Comparison of ENCODE assay signal across 8 cellular contexts in the genomic region with DNA sequence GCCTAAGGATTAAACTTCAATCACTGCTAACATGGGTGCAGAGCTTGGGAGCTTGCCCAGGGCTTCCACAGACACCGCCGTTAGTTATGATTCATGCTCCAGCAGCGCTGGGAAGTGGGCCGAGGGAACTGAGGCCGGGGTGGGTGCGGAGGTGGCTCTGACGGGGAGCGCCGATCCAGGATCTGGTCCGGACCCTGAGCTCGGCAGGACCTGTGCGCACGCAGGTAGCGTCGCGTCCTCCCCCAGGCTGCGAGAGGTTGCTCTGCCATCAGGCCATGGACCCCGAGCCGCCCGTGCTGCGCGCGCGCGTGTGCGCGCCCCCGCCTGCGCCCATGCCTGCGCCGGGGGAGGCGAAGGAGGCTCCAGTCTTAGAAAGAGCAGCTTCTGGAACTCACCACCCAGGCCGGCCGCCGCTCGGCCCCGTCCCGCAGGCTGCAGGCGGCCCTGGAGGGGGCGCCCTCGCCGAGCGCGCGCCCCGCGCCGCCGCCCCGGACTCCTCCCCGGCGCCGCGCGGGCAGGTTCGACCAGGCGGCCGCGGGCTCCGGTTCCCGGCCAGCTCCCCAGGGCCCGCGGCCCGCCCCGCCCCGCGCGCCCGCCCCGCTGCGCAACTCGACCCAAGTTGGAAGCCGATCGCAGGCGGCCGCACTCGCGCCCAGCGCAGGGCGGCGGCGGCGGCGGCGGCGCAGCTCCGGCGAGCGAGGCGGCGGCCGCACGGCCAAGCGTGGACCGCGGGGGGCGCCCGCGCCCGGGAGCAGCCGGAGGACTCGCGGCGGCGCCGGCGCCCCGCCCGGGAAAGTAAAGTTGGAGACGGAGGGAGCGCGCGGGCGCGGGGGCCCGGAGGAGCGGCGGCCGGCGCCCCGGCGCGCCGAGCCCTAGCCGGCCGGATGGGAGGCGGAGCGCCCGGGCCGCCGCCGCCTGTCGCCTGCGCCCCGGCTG. TPM values are rescaled to one million over a fixed set of nuclear protein-coding genes. Genes with fewer than 3 reads are reported as not detected.
DNase-seq lines count a peak whose midpoint lies in the region; ATAC-seq, FAIRE-seq and TF ChIP-seq lines count a peak whose summit lies in the region.

No MANE protein-coding gene starts in this region.

- FAIRE-seq in RCC 7860 (lab: Jason Lieb, UNC): no peak

- intact Hi-C loops in IMR-90 (cut with micrococcal nuclease): loop anchor here (5.0 kb wide), 1 partner anchor 182 kb away; no protein-coding TSS in a partner anchor

- 0% methylated on average over 64 of the region's 135 CpGs; no CpG with 5 or more reads in 1 of the 2 experiments for WGBS in IMR-90 (ENCODE audit: extremely low coverage in 2 of 2, insufficient read length in 1 of 2), 2 experiments

- BruUV-seq in IMR-90 (replicated peaks; lab: Mats Ljungman, UMichigan): no TSS peak

- no peak overlapping the region for H2BK120ac ChIP-seq in IMR-90 (ENCODE audit: low read depth, low read length)

- H2BK20ac ChIP-seq in IMR-90 (ENCODE audit: low read depth, low read length): no peak overlapping the region

- POLR2A ChIA-PET in BJ (lab: Charles Lee): no interaction called here
- POLR2A ChIA-PET in IMR-90 (lab: Charles Lee; ENCODE audit: unreplicated experiment): no interaction called here

- peaks cover 2% of the 10 kb centered on the region; the same call in 1 of the 2 replicates for H3K4me1 ChIP-seq in IMR-90 (ENCODE audit: control insufficient read depth, insufficient read depth, low read length)

- no peaks in the 10 kb centered on the region for H3K79me1 ChIP-seq in IMR-90 (ENCODE audit: low read depth in 1 of 2, low read length in 2 of 2)

- H3K9me1 ChIP-seq in IMR-90 (ENCODE audit: insufficient read depth, low read length): no peaks in the 10 kb centered on the region

- ATAC-seq in IMR-90 (ENCODE audit: low read depth): peak; percentile 87
- ATAC-seq in GM21528 (IDR thresholded peaks at IDR 0.05; ENCODE audit: low FRiP score, unreplicated experiment): no peak
- no peak for ATAC-seq in HG02884 (IDR thresholded peaks at IDR 0.05; ENCODE audit: unreplicated experiment)

- CTCF ChIA-PET in BJ (lab: Yijun Ruan, JAX) (interaction anchor here (0.6 to 2.0 kb wide), 7 partner anchors 12 to 181 kb away, joined by 3 to 6 read pairs (median 4); no protein-coding TSS in a partner anchor), IMR-90 (lab: Yijun Ruan, JAX) (interaction anchor here (1.0 to 1.3 kb wide), 2 partner anchors 17 to 115 kb away, joined by 3 to 5 read pairs; no protein-coding TSS in a partner anchor)

- H4K20me1 ChIP-seq in IMR-90 (ENCODE audit: insufficient read depth, low read length): no peaks in the 10 kb centered on the region

- dilution Hi-C loops in IMR-90 (cut with HindIII; ENCODE audit: low sequenced_read_pairs, unreplicated experiment): no loop called here

- no peak for TF ChIP-seq POLR2A in IMR-90 (IDR thresholded peaks at IDR 0.05; ENCODE audit: low read depth, low read length)

- H4K8ac ChIP-seq in IMR-90 (ENCODE audit: low read depth in 2 of 2, low read length in 2 of 2): no peak overlapping the region

- no peak for TF ChIP-seq CTCF in BJ (IDR thresholded peaks at IDR 0.05; ENCODE audit: insufficient read depth, low read depth, low read length)
- 0 out of 2 replicates have a peak, but pooled peaks have one; percentile 23 for TF ChIP-seq CTCF in IMR-90 (conservative IDR thresholded peaks at IDR 0.05; ENCODE audit: low read depth, low read length)
- peak; percentile 5 for TF ChIP-seq CTCF in astrocyte of the spinal cord (IDR thresholded peaks at IDR 0.05; ENCODE audit: low read depth, low read length)

- H4K91ac ChIP-seq in IMR-90 (ENCODE audit: insufficient read depth, low read depth, low read length): no peak overlapping the region

- no peak overlapping the region for H3K9ac ChIP-seq in IMR-90 (ENCODE audit: low read depth, low read length)

- no peak overlapping the region for H3K14ac ChIP-seq in IMR-90 (replicated peaks; ENCODE audit: low read depth, low read length)

- peaks cover 17% of the 10 kb centered on the region for H3K27me3 ChIP-seq in BJ (ENCODE audit: control insufficient read depth, insufficient read depth, low read length)
- peaks cover 58% of the 10 kb centered on the region for H3K27me3 ChIP-seq in IMR-90 (ENCODE audit: control insufficient read depth, insufficient read depth, low read length)

- H3K18ac ChIP-seq in IMR-90 (ENCODE audit: low read depth, low read length): no peak overlapping the region

- H3K4ac ChIP-seq in IMR-90 (ENCODE audit: low read depth, low read length): no peak overlapping the region

- H3K23ac ChIP-seq in IMR-90 (ENCODE audit: low read depth, low read length): no peak overlapping the region

- H2AFZ ChIP-seq in IMR-90 (replicated peaks; ENCODE audit: low read length, poor library complexity): peak overlapping the region; percentile 80

- H3K36me3 ChIP-seq in BJ (ENCODE audit: control insufficient read depth, insufficient read depth, low read length) (no peaks in the 10 kb centered on the region), IMR-90 (ENCODE audit: control insufficient read depth, insufficient read depth, low read length) (no peaks in the 10 kb centered on the region)

- no peak overlapping the region for H2AK5ac ChIP-seq in IMR-90 (ENCODE audit: low read depth, low read length)

- no peak for TF ChIP-seq RAD21 in IMR-90 (IDR thresholded peaks at IDR 0.05; ENCODE audit: low read length)

- no peak overlapping the region for H2BK5ac ChIP-seq in IMR-90 (ENCODE audit: low read depth, low read length, poor library complexity, severe bottlenecking)

- H4K5ac ChIP-seq in IMR-90 (ENCODE audit: low read depth, low read length): no peak overlapping the region

- no peak overlapping the region for H3K56ac ChIP-seq in IMR-90 (ENCODE audit: extremely low read depth, insufficient read depth, low read length)

- no peak overlapping the region for H2BK15ac ChIP-seq in IMR-90 (ENCODE audit: low read depth, low read length)

- in situ Hi-C loops in IMR-90 (cut with MboI; ENCODE audit: low sequenced_read_pairs): no loop called here
- in situ Hi-C loops in astrocyte of the spinal cord (cut with HindIII; ENCODE audit: low sequenced_read_pairs): no loop called here

- no peak for DNase-seq in BJ (ENCODE audit: low read depth)
- peak; percentile 42 for DNase-seq in IMR-90
- DNase-seq in astrocyte of the spinal cord (ENCODE audit: low read depth, low spot score): peak; percentile 14
- DNase-seq in inferior parietal cortex (ENCODE audit: extremely low spot score): peak; percentile 57
- DNase-seq in superior temporal gyrus (ENCODE audit: extremely low spot score): peak; percentile 56
- no peak for DNase-seq in RCC 7860 (ENCODE audit: low spot score)

- peak overlapping the region; percentile 88 for H3K4me2 ChIP-seq in IMR-90 (ENCODE audit: low read depth, low read length)

- H2AK9ac ChIP-seq in IMR-90 (replicated peaks; ENCODE audit: low read depth, low read length, poor library complexity): peak overlapping the region; percentile 37

- H3K4me3 ChIP-seq in BJ (ENCODE audit: low read depth, low read length): peak overlapping the region; percentile 25
- H3K4me3 ChIP-seq in IMR-90 (ENCODE audit: insufficient read depth, low read depth, low read length): peak overlapping the region; percentile 18; the same call in 1 of the 2 replicates
- no peak overlapping the region for H3K4me3 ChIP-seq in astrocyte of the spinal cord (ENCODE audit: low read depth, low read length)

- no peaks in the 10 kb centered on the region for H3K9me3 ChIP-seq in IMR-90 (ENCODE audit: control insufficient read depth, insufficient read depth, low read length)

- no peak overlapping the region for H3K27ac ChIP-seq in IMR-90 (ENCODE audit: insufficient read depth, low read length)

TF ChIP-seq in IMR-90, 13 proteins besides CTCF, POLR2A, EP300 and RAD21:
- TF ChIP-seq FOS (IDR thresholded peaks at IDR 0.05; ENCODE audit: low read depth, low read length): no peak
- no peak for TF ChIP-seq CEBPB (IDR thresholded peaks at IDR 0.05; ENCODE audit: low read depth, low read length)
- TF ChIP-seq ELK1 (IDR thresholded peaks at IDR 0.05; ENCODE audit: borderline replicate concordance, low read depth, low read length): no peak
- no peak for TF ChIP-seq MAZ (IDR thresholded peaks at IDR 0.05; ENCODE audit: borderline replicate concordance, low read depth, low read length)
- TF ChIP-seq USF2 (IDR thresholded peaks at IDR 0.05; ENCODE audit: low read depth, low read length): no peak
- TF ChIP-seq BHLHE40 (IDR thresholded peaks at IDR 0.05; ENCODE audit: low read depth, low read length): no peak
- no peak for TF ChIP-seq CHD1 (IDR thresholded peaks at IDR 0.05; ENCODE audit: low read depth, low read length)
- TF ChIP-seq SMC3 (IDR thresholded peaks at IDR 0.05; ENCODE audit: low read depth, low read length): no peak
- TF ChIP-seq MXI1 (IDR thresholded peaks at IDR 0.05; ENCODE audit: borderline replicate concordance, low read depth, low read length): no peak

RNA-seq across cellular contexts. Expression of gene ADRA2C, which starts 0.6 kb away (rescaled TPM):
- 0.15 and 0.20 TPM in 2 replicates for polyA plus RNA-seq in BJ (2011; rRNA removed)
- polyA minus RNA-seq in BJ (2011; rRNA and poly(A)+ RNA removed): 0.38 and 0.57 TPM in 2 replicates
- under 0.01 and 0.28 TPM in 2 replicates for total RNA-seq in IMR-90 (2012; rRNA removed)
- 0.14 and 0.36 TPM in 2 replicates for polyA plus RNA-seq in IMR-90 (2012; rRNA removed)
- polyA plus RNA-seq in IMR-90 (2012; cell fraction: cytosol; rRNA removed): 0.10 and 0.22 TPM in 2 replicates
- 0.18 and 0.37 TPM in 2 replicates for polyA plus RNA-seq in IMR-90 (2012; cell fraction: nucleus; rRNA removed; ENCODE audit: low replicate concordance)

Comparison
In these comparisons a context has a peak if more than half of its experiments do, and no peak if none do; other contexts are left out.
1. DNase-seq: peak in IMR-90 (single experiment), astrocyte of the spinal cord (single experiment), inferior parietal cortex (single experiment) and superior temporal gyrus (single experiment); none in BJ (single experiment) and RCC 7860 (single experiment).